1 cellular context compared by ENCODE assay signal in genomic region chr11:11280826-11281225, GRCh38.
TF ChIP-seq lines count a peak whose summit lies in the region.

No MANE protein-coding gene starts in this region.

TF ChIP-seq in IMR-90, 13 proteins besides CTCF, POLR2A, EP300 and RAD21 (continued from another document):
- no peak for TF ChIP-seq ELK1 (IDR thresholded peaks at IDR 0.05; ENCODE audit: borderline replicate concordance, low read depth, low read length)
- no peak for TF ChIP-seq CEBPB (IDR thresholded peaks at IDR 0.05; ENCODE audit: low read depth, low read length)
- no peak for TF ChIP-seq NFE2L2 (IDR thresholded peaks at IDR 0.05; ENCODE audit: low read depth, low read length)
- no peak for TF ChIP-seq MAFK (IDR thresholded peaks at IDR 0.05; ENCODE audit: low read depth, low read length)
- no peak for TF ChIP-seq RFX5 (IDR thresholded peaks at IDR 0.05; ENCODE audit: low read depth, low read length)
